In genomic region chr7:303425-303824, GRCh38 we compare ENCODE assay signal across 17 cellular contexts. TPM values are rescaled to one million over a fixed set of nuclear protein-coding genes. Genes with fewer than 3 reads are reported as not detected.
DNase-seq lines count a peak whose midpoint lies in the region; ATAC-seq and TF ChIP-seq lines count a peak whose summit lies in the region.
"Had no signal": no experiment of that assay in that cellular context is flagged by ENCODE, and none has a peak within 500 bp of the region (broad histone marks: within the 10 kb centered on the region; RNA-seq: fewer than 3 reads in every experiment).

No MANE protein-coding gene starts in this region.

- H3K4me2 ChIP-seq in osteoblast (ENCODE audit: insufficient read depth, low read length): no peak overlapping the region
- H3K4me2 ChIP-seq: GM23338 had no signal

- peaks cover 0 to 16% (median 6%) of the 10 kb centered on the region in 11 donors for H3K9me3 ChIP-seq in heart right ventricle
- H3K9me3 ChIP-seq in osteoblast (ENCODE audit: low read depth, low read length): no peaks in the 10 kb centered on the region
- H3K9me3 ChIP-seq in upper lobe of right lung: no peaks in the 10 kb centered on the region
- H3K9me3 ChIP-seq: BE2C had no signal

- TF ChIP-seq CTCF in heart right ventricle (IDR thresholded peaks at IDR 0.05): no peak
- no peak for TF ChIP-seq CTCF in osteoblast (IDR thresholded peaks at IDR 0.05; ENCODE audit: extremely low read depth, low read depth, low read length)
- TF ChIP-seq CTCF in upper lobe of right lung (IDR thresholded peaks at IDR 0.05): no peak

- WGBS in heart right ventricle, 2 donors: 82 to 84% methylated on average over 11 of the region's 11 CpGs

- H3K27me3 ChIP-seq in heart right ventricle (peaks cover 0 to 9% (median 0%) of the 10 kb centered on the region in 7 donors), osteoblast (ENCODE audit: insufficient read depth, low read length) (peaks cover 3% of the 10 kb centered on the region), upper lobe of right lung (no peaks in the 10 kb centered on the region)
- H3K27me3 ChIP-seq: BE2C had no signal

- H3K4me1 ChIP-seq in heart right ventricle: no peaks in the 10 kb centered on the region
- H3K4me1 ChIP-seq in osteoblast (ENCODE audit: insufficient read depth, low read length): no peaks in the 10 kb centered on the region
- no peaks in the 10 kb centered on the region for H3K4me1 ChIP-seq in upper lobe of right lung
- H3K4me1 ChIP-seq: BE2C had no signal

- H3K4me3 ChIP-seq in heart right ventricle (no peak overlapping the region), osteoblast (ENCODE audit: insufficient read depth, low read length) (no peak overlapping the region), upper lobe of right lung (no peak overlapping the region)
- H3K4me3 ChIP-seq: GM23338 had no signal

- no peaks in the 10 kb centered on the region for H4K20me1 ChIP-seq in osteoblast (ENCODE audit: insufficient read depth, low read length)

- intact Hi-C loops in cardiac septum (cut with DNase I) (no loop called here), heart right ventricle (cut with DNase I) (no loop called here), upper lobe of right lung (cut with DNase I) (no loop called here)

- peak; percentile 47 for DNase-seq in cardiac septum (ENCODE audit: low spot score)
- no peak for DNase-seq in heart right ventricle
- DNase-seq in left kidney (ENCODE audit: low read depth, low spot score): peak; percentile 51
- peak; percentile 37 for DNase-seq in osteoblast (ENCODE audit: insufficient read length, low spot score, missing footprints)
- DNase-seq in upper lobe of right lung: peak; percentile 36
- no peak for DNase-seq in SW480 (ENCODE audit: low spot score)
- DNase-seq in NCI-H2171 (lab: John Stamatoyannopoulos, UW): no peak
- no peak for DNase-seq in putamen (ENCODE audit: low spot score)
- DNase-seq: BE2C; CD4-positive, alpha-beta memory T cell; DMS153; DMS79 treated with DMSO at 0.1 percent for 48 hours; EL; H9 had no signal

- no peak for ATAC-seq in heart right ventricle
- ATAC-seq in upper lobe of right lung: no peak
- ATAC-seq: GM23338 had no signal

- H3K27ac ChIP-seq in heart right ventricle: no peak overlapping the region
- H3K27ac ChIP-seq in osteoblast (ENCODE audit: low read depth, low read length): no peak overlapping the region
- no peak overlapping the region for H3K27ac ChIP-seq in upper lobe of right lung
- H3K27ac ChIP-seq: C4-2B had no signal

- H2AFZ ChIP-seq in osteoblast (ENCODE audit: low read length): no peak overlapping the region
- H2AFZ ChIP-seq: GM23338 had no signal

- no peaks in the 10 kb centered on the region for H3K36me3 ChIP-seq in heart right ventricle
- no peaks in the 10 kb centered on the region for H3K36me3 ChIP-seq in osteoblast (ENCODE audit: insufficient read depth, low read length)
- H3K36me3 ChIP-seq in upper lobe of right lung: no peaks in the 10 kb centered on the region
- H3K36me3 ChIP-seq: BE2C had no signal

- no peaks in the 10 kb centered on the region for H3K79me2 ChIP-seq in osteoblast (ENCODE audit: insufficient read depth, low read length)

RNA-seq across cellular contexts. Expression of gene FOXL3, which starts 13.5 kb away (rescaled TPM):
- not detected for total RNA-seq in cardiac septum
- total RNA-seq in heart right ventricle: not detected
- not detected for polyA plus RNA-seq in heart right ventricle
- not detected in 2 replicates for total RNA-seq in osteoblast
- total RNA-seq in upper lobe of right lung: not detected
- total RNA-seq: CD4-positive, alpha-beta memory T cell; GM23338; H9; HT1080 had no signal
- polyA plus RNA-seq: CD4-positive, alpha-beta memory T cell; GM23338 had no signal

Comparison
In these comparisons a context has a peak if more than half of its experiments do, and no peak if none do; other contexts are left out.
1. DNase-seq: peak in cardiac septum (single experiment), left kidney (single experiment), osteoblast (single experiment) and upper lobe of right lung (single experiment); none in heart right ventricle (0 of 2), SW480 (single experiment), NCI-H2171 (single experiment) and putamen (single experiment).